11 cellular contexts compared by ENCODE assay signal in the genomic region with DNA sequence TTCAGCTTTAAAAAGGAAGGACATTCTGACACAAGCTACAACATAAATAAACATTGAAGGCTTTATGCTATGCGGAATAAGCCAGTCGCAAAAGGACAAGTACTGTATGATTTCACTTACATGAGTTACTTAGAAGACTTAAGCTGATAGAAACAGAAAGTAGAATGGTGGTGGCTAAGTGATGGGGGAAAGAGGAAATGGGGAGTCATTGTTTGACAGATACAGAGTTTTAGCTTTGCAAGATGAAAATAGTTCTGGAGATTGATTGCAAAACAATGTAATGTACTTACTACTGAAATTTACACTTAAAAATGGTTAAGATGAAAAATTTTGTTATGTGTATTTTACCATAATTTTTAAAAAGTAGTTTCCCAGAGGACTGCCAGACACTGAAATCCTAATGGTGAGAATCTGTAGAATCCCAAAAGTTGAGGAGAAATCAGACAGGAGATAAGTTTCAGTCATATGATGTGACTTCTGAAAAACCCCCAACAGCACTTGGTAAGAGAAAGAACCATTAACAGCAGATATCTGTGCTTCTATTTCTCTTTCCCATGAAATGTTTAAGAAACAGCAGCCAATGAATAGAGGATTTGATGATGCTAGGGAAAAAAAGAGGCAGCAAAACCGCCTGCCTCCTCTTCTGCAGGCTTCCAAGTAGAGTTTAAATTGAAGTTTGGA. TPM values are rescaled to one million over a fixed set of nuclear protein-coding genes. Genes with fewer than 3 reads are reported as not detected.
DNase-seq lines count a peak whose midpoint lies in the region; ATAC-seq and TF ChIP-seq lines count a peak whose summit lies in the region.
"Had no signal": no experiment of that assay in that cellular context is flagged by ENCODE, and none has a peak within 500 bp of the region (broad histone marks: within the 10 kb centered on the region; RNA-seq: fewer than 3 reads in every experiment).

No MANE protein-coding gene starts in this region.

- TF ChIP-seq POLR2A in spleen (IDR thresholded peaks at IDR 0.05) = no peak

- WGBS in spleen, 5 donors = 44 to 58% (median 56%) methylated on average over 3 of the region's 3 CpGs

- no peaks in the 10 kb centered on the region for H3K36me3 ChIP-seq in spleen

- no peaks in the 10 kb centered on the region for H3K9me3 Mint-ChIP-seq in activated CD8-positive, alpha-beta memory T cell treated with anti-CD3 and anti-CD28 coated beads, Interleukin-2, amount 10 ng/mL, durations not matched to agents 7 days and 5 days (ENCODE audit: low read depth)

- peak overlapping the region in 7 of 8 donors; percentile 23 to 69 (median 63) for H3K27ac ChIP-seq in spleen

- H3K27me3 Mint-ChIP-seq in activated CD8-positive, alpha-beta memory T cell treated with anti-CD3 and anti-CD28 coated beads, Interleukin-2, amount 10 ng/mL, durations not matched to agents 7 days and 5 days = peaks cover 3% of the 10 kb centered on the region

- H3K4me3 Mint-ChIP-seq in activated CD8-positive, alpha-beta memory T cell treated with anti-CD3 and anti-CD28 coated beads, Interleukin-2, amount 10 ng/mL, durations not matched to agents 7 days and 5 days = peak overlapping the region; percentile 26

- peak overlapping the region in 1 of 8 donors; percentile 22 for H3K4me3 ChIP-seq in spleen

- intact Hi-C loops in spleen (cut with DNase I; ENCODE audit: low total_unique reads) = no loop called here

- CTCF ChIA-PET in activated CD8-positive, alpha-beta memory T cell treated with anti-CD3 and anti-CD28 coated beads, Interleukin-2, amount 10 ng/mL, durations not matched to agents 7 days and 5 days (lab: Charles Lee) = interaction anchor here (0.5 to 4.1 kb wide), 6 partner anchors 8 to 199 kb away, joined by 3 to 21 read pairs (median 5); no protein-coding TSS in a partner anchor

- H3K9me3 ChIP-seq in spleen = no peaks in the 10 kb centered on the region

- no peak for DNase-seq in activated CD8-positive, alpha-beta memory T cell treated with anti-CD3 and anti-CD28 coated beads, Interleukin-2, amount 10 ng/mL, durations not matched to agents 7 days and 5 days
- DNase-seq in activated CD8-positive, alpha-beta memory T cell treated with anti-CD3 and anti-CD28 coated beads for 24 hours = no peak
- DNase-seq in MV-4-11 (lab: John Stamatoyannopoulos, UW) (peak; percentile 98), spleen (no peak), NCI-H1930 (lab: John Stamatoyannopoulos, UW) (no peak), inferior parietal cortex (ENCODE audit: extremely low spot score) (no peak), dermis blood vessel endothelial cell (no peak)
- DNase-seq: effector CD8-positive, alpha-beta T cell; stimulated activated naive CD4-positive, alpha-beta T cell treated with Interleukin-2 at 50 U/mL for 16 hours; T-helper 9 cell had no signal

- peak; percentile 89 for ATAC-seq in activated CD8-positive, alpha-beta memory T cell treated with anti-CD3 and anti-CD28 coated beads, Interleukin-2, amount 10 ng/mL, durations not matched to agents 7 days and 5 days
- ATAC-seq in HG02763 (IDR thresholded peaks at IDR 0.05; ENCODE audit: unreplicated experiment) = peak; percentile 92

- H3K4me1 Mint-ChIP-seq in activated CD8-positive, alpha-beta memory T cell treated with anti-CD3 and anti-CD28 coated beads, Interleukin-2, amount 10 ng/mL, durations not matched to agents 7 days and 5 days = peaks cover 50% of the 10 kb centered on the region

- peaks cover 5% of the 10 kb centered on the region for H3K36me3 Mint-ChIP-seq in activated CD8-positive, alpha-beta memory T cell treated with anti-CD3 and anti-CD28 coated beads, Interleukin-2, amount 10 ng/mL, durations not matched to agents 7 days and 5 days

- H3K27me3 ChIP-seq in spleen (replicated peaks in 1 of 7) = no peaks in the 10 kb centered on the region

- peak overlapping the region; percentile 79 for H3K27ac Mint-ChIP-seq in activated CD8-positive, alpha-beta memory T cell treated with anti-CD3 and anti-CD28 coated beads, Interleukin-2, amount 10 ng/mL, durations not matched to agents 7 days and 5 days

- TF ChIP-seq CTCF in spleen (IDR thresholded peaks at IDR 0.05 in 8 of 11, conservative IDR thresholded peaks at IDR 0.05 in 3 of 11) = no peak

- H3K4me1 ChIP-seq in spleen = peaks cover 5 to 58% (median 34%) of the 10 kb centered on the region in 6 donors

RNA-seq across cellular contexts. Expression of gene CLEC2A, which starts 16.6 kb away (rescaled TPM):
- not detected for total RNA-seq in activated CD8-positive, alpha-beta memory T cell treated with anti-CD3 and anti-CD28 coated beads, Interleukin-2, amount 10 ng/mL, durations not matched to agents 7 days and 5 days
- total RNA-seq in spleen = not detected
- polyA plus RNA-seq in spleen = not detected
- total RNA-seq in dermis blood vessel endothelial cell = not detected in 2 replicates

RNA-seq across cellular contexts. Expression of gene CLEC12A, which starts 22.5 kb away (rescaled TPM):
- total RNA-seq in activated CD8-positive, alpha-beta memory T cell treated with anti-CD3 and anti-CD28 coated beads, Interleukin-2, amount 10 ng/mL, durations not matched to agents 7 days and 5 days = 1 to 10 TPM in 1 of 2 experiments, under 1 TPM in 1; 0.40 to 1.6 TPM
- total RNA-seq in spleen (10 to 100 TPM; 15.2 to 59.5 (median 25.8) TPM), dermis blood vessel endothelial cell (not detected in 2 replicates)
- polyA plus RNA-seq in spleen = 10 to 100 TPM in 1 of 3 donors, 1 to 10 TPM in 2; 5.4 to 25.3 (median 5.8) TPM

RNA-seq across cellular contexts. Expression of gene CLEC1B, which starts 50.2 kb away (rescaled TPM):
- total RNA-seq in activated CD8-positive, alpha-beta memory T cell treated with anti-CD3 and anti-CD28 coated beads, Interleukin-2, amount 10 ng/mL, durations not matched to agents 7 days and 5 days = not detected
- total RNA-seq in spleen (1 to 10 TPM; 2.0 to 7.7 (median 2.9) TPM), dermis blood vessel endothelial cell (not detected in 2 replicates)
- polyA plus RNA-seq in spleen = 1 to 10 TPM in 1 of 3 donors, under 1 TPM in 2; 0.67 to 1.1 (median 0.67) TPM

Comparison
In these comparisons a context has a peak if more than half of its experiments do, and no peak if none do; other contexts are left out.
1. RNA of gene CLEC12A, which starts 22.5 kb away (total RNA-seq): 15.2 to 59.5 TPM in spleen; 0.40 to 1.6 TPM in activated CD8-positive, alpha-beta memory T cell treated with anti-CD3 and anti-CD28 coated beads, Interleukin-2, amount 10 ng/mL, durations not matched to agents 7 days and 5 days and not detected in dermis blood vessel endothelial cell; every median in the first group is over 4 times any median in the second.